In genomic region chr1:93171549-93172050, GRCh38 we compare ENCODE assay signal across 15 cellular contexts. TPM values are rescaled to one million over a fixed set of nuclear protein-coding genes. Genes with fewer than 3 reads are reported as not detected.
DNase-seq lines count a peak whose midpoint lies in the region; ATAC-seq and TF ChIP-seq lines count a peak whose summit lies in the region.
"Had no signal": no experiment of that assay in that cellular context is flagged by ENCODE, and none has a peak within 500 bp of the region (broad histone marks: within the 10 kb centered on the region; RNA-seq: fewer than 3 reads in every experiment).

No MANE protein-coding gene starts in this region.

- H3K36me3 ChIP-seq in CD8-positive, alpha-beta T cell (ENCODE audit: insufficient read depth, low read length) = no peaks in the 10 kb centered on the region
- H3K36me3 ChIP-seq: colonic mucosa, right lobe of liver had no signal

- DNase-seq in CD8-positive, alpha-beta T cell = no peak
- no peak for DNase-seq in HL-60 (ENCODE audit: low read depth in 1 of 2, low spot score in 1 of 2)
- no peak for DNase-seq in activated naive CD8-positive, alpha-beta T cell treated with anti-CD3 and anti-CD28 coated beads for 36 hours
- no peak for DNase-seq in naive thymus-derived CD8-positive, alpha-beta T cell
- no peak for DNase-seq in germinal center (ENCODE audit: low spot score)
- DNase-seq in NCI-H2029 treated with DMSO at 0.1 percent for 48 hours (lab: John Stamatoyannopoulos, UW) = no peak
- DNase-seq: activated CD4-positive, alpha-beta T cell treated with anti-CD3 and anti-CD28 coated beads, Interleukin-2, amount 50 U/mL, for 1 hour; colonic mucosa; COR-L47; NCI-H146; NCI-H446; right lobe of liver had no signal

- intact Hi-C loops in CD8-positive, alpha-beta T cell (cut with DNase I, micrococcal nuclease) = loop anchor here in 1 of 2 experiments (10.0 kb wide), 1 partner anchor 1097 kb away; the partner anchor contains the start of gene SETSIP

- peaks cover 52% of the 10 kb centered on the region for H3K36me3 Mint-ChIP-seq in CD8-positive, alpha-beta T cell
- H3K36me3 Mint-ChIP-seq in activated naive CD8-positive, alpha-beta T cell treated with anti-CD3 and anti-CD28 coated beads for 36 hours = peaks cover 60% of the 10 kb centered on the region
- H3K36me3 Mint-ChIP-seq in naive thymus-derived CD8-positive, alpha-beta T cell = peaks cover 9 to 53% (median 20%) of the 10 kb centered on the region in 3 donors

- peaks cover 2% of the 10 kb centered on the region for H3K9me3 Mint-ChIP-seq in CD8-positive, alpha-beta T cell
- H3K9me3 Mint-ChIP-seq in activated naive CD8-positive, alpha-beta T cell treated with anti-CD3 and anti-CD28 coated beads for 36 hours = peaks cover 21% of the 10 kb centered on the region
- H3K9me3 Mint-ChIP-seq in naive thymus-derived CD8-positive, alpha-beta T cell = peaks cover 0 to 15% (median 3%) of the 10 kb centered on the region in 9 donors

- peaks cover 71% of the 10 kb centered on the region for H3K4me1 Mint-ChIP-seq in CD8-positive, alpha-beta T cell (ENCODE audit: low read depth)
- peaks cover 53% of the 10 kb centered on the region for H3K4me1 Mint-ChIP-seq in activated naive CD8-positive, alpha-beta T cell treated with anti-CD3 and anti-CD28 coated beads for 36 hours
- H3K4me1 Mint-ChIP-seq in naive thymus-derived CD8-positive, alpha-beta T cell = peaks cover 41 to 76% (median 72%) of the 10 kb centered on the region in 4 donors
- H3K4me1 Mint-ChIP-seq: nephron had no signal

- peak overlapping the region; percentile 40 for H3K4me3 ChIP-seq in CD8-positive, alpha-beta T cell (ENCODE audit: low read depth, low read length)
- no peak overlapping the region for H3K4me3 ChIP-seq in HL-60 (replicated peaks; ENCODE audit: insufficient read depth, low read length)
- H3K4me3 ChIP-seq: colonic mucosa, right lobe of liver had no signal

- H3K27me3 Mint-ChIP-seq in CD8-positive, alpha-beta T cell (ENCODE audit: low read depth) = no peaks in the 10 kb centered on the region
- no peaks in the 10 kb centered on the region for H3K27me3 Mint-ChIP-seq in activated naive CD8-positive, alpha-beta T cell treated with anti-CD3 and anti-CD28 coated beads for 36 hours
- H3K27me3 Mint-ChIP-seq in naive thymus-derived CD8-positive, alpha-beta T cell = no peaks in the 10 kb centered on the region

- peaks cover 47% of the 10 kb centered on the region for H3K4me1 ChIP-seq in CD8-positive, alpha-beta T cell (ENCODE audit: insufficient read depth, low read length)
- H3K4me1 ChIP-seq: colonic mucosa had no signal

- H3K27ac ChIP-seq in CD8-positive, alpha-beta T cell (ENCODE audit: low read depth, low read length) = no peak overlapping the region
- H3K27ac ChIP-seq in HL-60 (replicated peaks) = peak overlapping the region; percentile 38
- H3K27ac ChIP-seq: colonic mucosa, right lobe of liver had no signal

- peak overlapping the region; percentile 82 for H3K4me3 Mint-ChIP-seq in CD8-positive, alpha-beta T cell
- peak overlapping the region; percentile 72 for H3K4me3 Mint-ChIP-seq in activated naive CD8-positive, alpha-beta T cell treated with anti-CD3 and anti-CD28 coated beads for 36 hours
- H3K4me3 Mint-ChIP-seq in naive thymus-derived CD8-positive, alpha-beta T cell = peak overlapping the region; percentile 71 to 94 (median 82)
- H3K4me3 Mint-ChIP-seq: nephron had no signal

- ATAC-seq in CD8-positive, alpha-beta T cell = no peak
- ATAC-seq in naive thymus-derived CD8-positive, alpha-beta T cell = no peak
- no peak for ATAC-seq in HG03565 (IDR thresholded peaks at IDR 0.05; ENCODE audit: unreplicated experiment)
- ATAC-seq: left lobe of liver, right lobe of liver had no signal

- no peaks in the 10 kb centered on the region for H3K9me3 ChIP-seq in CD8-positive, alpha-beta T cell (ENCODE audit: low read length)
- H3K9me3 ChIP-seq: colonic mucosa, right lobe of liver had no signal

- peak overlapping the region; percentile 61 for H3K27ac Mint-ChIP-seq in CD8-positive, alpha-beta T cell
- peak overlapping the region; percentile 78 for H3K27ac Mint-ChIP-seq in activated naive CD8-positive, alpha-beta T cell treated with anti-CD3 and anti-CD28 coated beads for 36 hours
- peak overlapping the region in 8 of 10 donors; percentile 2 to 89 (median 70) for H3K27ac Mint-ChIP-seq in naive thymus-derived CD8-positive, alpha-beta T cell
- H3K27ac Mint-ChIP-seq: nephron had no signal

- CTCF ChIA-PET in CD8-positive, alpha-beta T cell (lab: Charles Lee) = no interaction called here

- no peaks in the 10 kb centered on the region for H3K27me3 ChIP-seq in CD8-positive, alpha-beta T cell (ENCODE audit: insufficient read depth, low read length)
- H3K27me3 ChIP-seq in HL-60 (ENCODE audit: insufficient read depth, poor library complexity, severe bottlenecking) = no peaks in the 10 kb centered on the region
- H3K27me3 ChIP-seq: colonic mucosa, right lobe of liver had no signal

- POLR2A ChIA-PET in CD8-positive, alpha-beta T cell (lab: Charles Lee) = interaction anchor here (0.6 kb wide), 1 partner anchor 93 kb away, joined by 3 read pairs; the partner anchor contains the start of gene MTF2
- POLR2A ChIA-PET in naive thymus-derived CD8-positive, alpha-beta T cell (lab: Charles Lee) = no interaction called here

- TF ChIP-seq CTCF in CD8-positive, alpha-beta T cell (IDR thresholded peaks at IDR 0.05) = no peak
- no peak for TF ChIP-seq CTCF in HL-60 (IDR thresholded peaks at IDR 0.05; ENCODE audit: insufficient read depth, low read length)

RNA-seq across cellular contexts. Expression of gene TMED5, which starts 8.6 kb away (rescaled TPM):
- total RNA-seq in CD8-positive, alpha-beta T cell = 10 to 100 TPM; 38.3 to 38.8 TPM
- 10 to 100 TPM; 33.6 to 34.7 TPM for total RNA-seq in activated naive CD8-positive, alpha-beta T cell treated with anti-CD3 and anti-CD28 coated beads for 36 hours
- total RNA-seq in naive thymus-derived CD8-positive, alpha-beta T cell = 10 to 100 TPM; 41.2 to 44.1 TPM
- 10 to 100 TPM; 15.9 to 18.6 (median 18.0) TPM for polyA plus RNA-seq in naive thymus-derived CD8-positive, alpha-beta T cell

RNA-seq across cellular contexts. Expression of gene CCDC18, which starts 8.9 kb away (rescaled TPM):
- 1 to 10 TPM; 6.9 to 8.0 TPM for total RNA-seq in CD8-positive, alpha-beta T cell
- total RNA-seq in activated naive CD8-positive, alpha-beta T cell treated with anti-CD3 and anti-CD28 coated beads for 36 hours = 10 to 100 TPM; 14.9 to 15.7 TPM
- total RNA-seq in naive thymus-derived CD8-positive, alpha-beta T cell = 10 to 100 TPM in 1 of 2 experiments, 1 to 10 TPM in 1; 7.5 to 10.2 TPM
- 1 to 10 TPM in 2 of 3 donors, under 1 TPM in 1; 0.93 to 3.8 (median 3.3) TPM for polyA plus RNA-seq in naive thymus-derived CD8-positive, alpha-beta T cell
